Comparison of ENCODE assay signal across 21 cellular contexts in the genomic region with DNA sequence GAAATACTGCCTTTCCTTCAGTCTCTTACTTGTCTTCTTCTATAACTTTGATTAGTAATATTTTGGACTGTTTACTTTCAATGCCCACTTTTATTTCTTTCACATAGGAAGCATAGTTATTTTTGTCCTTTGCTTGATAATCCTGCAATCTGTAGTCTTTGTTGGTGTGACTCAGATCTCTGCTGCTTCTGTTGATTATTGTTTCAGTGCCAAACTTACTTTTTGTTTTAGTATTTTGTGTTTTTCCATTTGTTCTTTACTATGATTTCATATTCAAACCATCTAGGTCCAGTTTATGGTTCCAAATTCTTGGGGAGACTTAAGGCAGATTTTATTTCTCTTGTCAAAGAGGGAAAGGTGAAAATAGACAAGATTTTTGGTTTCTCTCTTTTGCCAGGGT.
"Had no signal": no experiment of that assay in that cellular context is flagged by ENCODE, and none has a peak within 500 bp of the region (broad histone marks: within the 10 kb centered on the region; RNA-seq: fewer than 3 reads in every experiment).

No MANE protein-coding gene starts in this region.

- H3K4me3 ChIP-seq: breast epithelium, colonic mucosa, esophagus squamous epithelium, gastrocnemius medialis, upper lobe of right lung had no signal

- DNase-seq: activated CD4-positive, alpha-beta T cell treated with anti-CD3 and anti-CD28 coated beads, Interleukin-2, amount 10 ng/mL, durations not matched to agents 7 days and 5 days; activated CD4-positive, CD25-positive, alpha-beta regulatory T cell treated with anti-CD3 and anti-CD28 coated beads, Interleukin-2, amount 50 U/mL, for 72 hours; activated CD8-positive, alpha-beta T cell treated with anti-CD3 and anti-CD28 coated beads, Interleukin-2, amount 10 ng/mL, durations not matched to agents 7 days and 5 days; activated naive CD4-positive, alpha-beta T cell; activated naive CD8-positive, alpha-beta T cell treated with anti-CD3 and anti-CD28 coated beads for 36 hours; amniotic stem cell; colonic mucosa; endodermal cell; esophagus squamous epithelium; gastrocnemius medialis; islet precursor cell; left cardiac atrium; midbrain; retina; stimulated activated CD4-positive, alpha-beta T cell treated with anti-CD3 and anti-CD28 coated beads, Interleukin-4, amount 100 ng/mL, for 24 hours; stimulated activated naive CD4-positive, alpha-beta T cell treated with Interleukin-2 at 50 U/mL for 16 hours; upper lobe of right lung had no signal

- H3K27ac ChIP-seq: breast epithelium, colonic mucosa, esophagus squamous epithelium, gastrocnemius medialis, upper lobe of right lung, VCaP had no signal

- H3K27me3 ChIP-seq: breast epithelium, colonic mucosa, esophagus squamous epithelium, gastrocnemius medialis, upper lobe of right lung had no signal

- H3K4me1 ChIP-seq: breast epithelium, colonic mucosa, gastrocnemius medialis had no signal

- ATAC-seq: activated CD8-positive, alpha-beta T cell treated with anti-CD3 and anti-CD28 coated beads, Interleukin-2, amount 10 ng/mL, durations not matched to agents 7 days and 5 days; activated T-helper 17 cell treated with anti-CD3 and anti-CD28 coated beads, Interleukin-2, amount 50 U/mL, for 72 hours; gastrocnemius medialis; left cardiac atrium; natural killer cell treated with Interleukin-12 subunit alpha and Interleukin-12 subunit beta and Interleukin-15 and Interleukin-18, amount 100 ng/mL, for 72 hours; upper lobe of right lung had no signal

- H3K9me3 ChIP-seq: breast epithelium, colonic mucosa, esophagus squamous epithelium, gastrocnemius medialis, upper lobe of right lung had no signal

- H3K36me3 ChIP-seq: breast epithelium, colonic mucosa, esophagus squamous epithelium, gastrocnemius medialis, upper lobe of right lung had no signal
